In genomic region chrX:11111947-11112346, GRCh38 we compare ENCODE assay signal across 8 cellular contexts. TPM values are rescaled to one million over a fixed set of nuclear protein-coding genes. Genes with fewer than 3 reads are reported as not detected.
A peak's percentile ranks its signal among the peaks of the same experiment; 100 is the strongest.
DNase-seq lines count a peak whose midpoint lies in the region; ATAC-seq, FAIRE-seq and TF ChIP-seq lines count a peak whose summit lies in the region.

No MANE protein-coding gene starts in this region.

- peak overlapping the region; percentile 96 for H3K9ac ChIP-seq in OCI-LY3 (ENCODE audit: low read length)

- H3K4me3 ChIP-seq in CD4-positive, alpha-beta memory T cell (ENCODE audit: low read length in 2 of 2) = peak overlapping the region; percentile 52 to 86
- peak overlapping the region; percentile 100 for H3K4me3 ChIP-seq in OCI-LY3 (ENCODE audit: low read length)
- H3K4me3 ChIP-seq in epithelial cell of esophagus (ENCODE audit: low read length) = peak overlapping the region; percentile 72
- H3K4me3 ChIP-seq in osteoblast (ENCODE audit: insufficient read depth, low read length) = peak overlapping the region; percentile 76

- peak overlapping the region; percentile 93 for H3K27ac ChIP-seq in CD4-positive, alpha-beta memory T cell (ENCODE audit: low read depth, low read length)
- H3K27ac ChIP-seq in OCI-LY3 (ENCODE audit: low read length) = peak overlapping the region; percentile 52
- H3K27ac ChIP-seq in osteoblast (ENCODE audit: low read depth, low read length) = peak overlapping the region; percentile 91

- CTCF ChIA-PET in CD4-positive, alpha-beta memory T cell (lab: Charles Lee; ENCODE audit: partially characterized antibody) = no interaction called here

- peak overlapping the region; percentile 93 for H3K4me2 ChIP-seq in OCI-LY3 (ENCODE audit: low read length)
- H3K4me2 ChIP-seq in osteoblast (ENCODE audit: insufficient read depth, low read length) = peak overlapping the region; percentile 80

- no peak overlapping the region for H2AFZ ChIP-seq in OCI-LY3 (ENCODE audit: low read depth, low read length)
- no peak overlapping the region for H2AFZ ChIP-seq in osteoblast (ENCODE audit: low read length)

- no peaks in the 10 kb centered on the region for H3K9me3 Mint-ChIP-seq in CD4-positive, alpha-beta memory T cell

- peak in 1 of 5 donors; percentile 2 for DNase-seq in CD4-positive, alpha-beta memory T cell
- DNase-seq in epithelial cell of esophagus (ENCODE audit: low read depth) (no peak), osteoblast (ENCODE audit: insufficient read length, low spot score, missing footprints) (no peak), GM12892 (ENCODE audit: insufficient read length) (no peak), G401 (ENCODE audit: low spot score) (no peak), T1000 (lab: John Stamatoyannopoulos, UW) (no peak)

- no peak for TF ChIP-seq POLR2A in GM12892 (IDR thresholded peaks at IDR 0.05; ENCODE audit: low read depth, low read length)

- H3K4me1 Mint-ChIP-seq in CD4-positive, alpha-beta memory T cell = peaks cover 7 to 31% (median 22%) of the 10 kb centered on the region in 4 donors

- 0 out of 2 replicates have a peak, but pooled peaks cover 5% of the 10 kb centered on the region for H4K20me1 ChIP-seq in OCI-LY3 (ENCODE audit: insufficient read depth, low read length)
- no peaks in the 10 kb centered on the region for H4K20me1 ChIP-seq in osteoblast (ENCODE audit: insufficient read depth, low read length)

- H3K27me3 ChIP-seq in CD4-positive, alpha-beta memory T cell (ENCODE audit: insufficient read depth, low read length) = no peaks in the 10 kb centered on the region
- H3K27me3 ChIP-seq in OCI-LY3 (ENCODE audit: low read depth, low read length) (no peaks in the 10 kb centered on the region), osteoblast (ENCODE audit: insufficient read depth, low read length) (no peaks in the 10 kb centered on the region)

- FAIRE-seq in GM12892 (lab: Jason Lieb, UNC) = no peak

- ATAC-seq in GM21619 (IDR thresholded peaks at IDR 0.05; ENCODE audit: unreplicated experiment) = no peak

- H3K4me1 ChIP-seq in CD4-positive, alpha-beta memory T cell (ENCODE audit: insufficient read depth, low read length) = peaks cover 20% of the 10 kb centered on the region
- peaks cover 48% of the 10 kb centered on the region for H3K4me1 ChIP-seq in OCI-LY3 (ENCODE audit: low read length)
- H3K4me1 ChIP-seq in osteoblast (ENCODE audit: insufficient read depth, low read length) = peaks cover 19% of the 10 kb centered on the region

- peak overlapping the region; percentile 96 to 98 (median 97) for H3K27ac Mint-ChIP-seq in CD4-positive, alpha-beta memory T cell

- H3K36me3 Mint-ChIP-seq in CD4-positive, alpha-beta memory T cell = peaks cover 7 to 32% of the 10 kb centered on the region in 2 donors

- peaks cover 0 to 1% of the 10 kb centered on the region in 2 donors for H3K27me3 Mint-ChIP-seq in CD4-positive, alpha-beta memory T cell

- intact Hi-C loops in CD4-positive, alpha-beta memory T cell (cut with micrococcal nuclease) = loop anchor here (2.0 to 5.0 kb wide), 2 partner anchors 647 to 660 kb away; partner anchors contain the start of gene MSL3

- peak overlapping the region in 3 of 8 donors; percentile 92 to 95 (median 94) for H3K4me3 Mint-ChIP-seq in CD4-positive, alpha-beta memory T cell

- peaks cover 51% of the 10 kb centered on the region for H3K79me2 ChIP-seq in OCI-LY3 (ENCODE audit: low read length)
- peaks cover 24% of the 10 kb centered on the region for H3K79me2 ChIP-seq in osteoblast (ENCODE audit: insufficient read depth, low read length)

- POLR2A ChIA-PET in CD4-positive, alpha-beta memory T cell (lab: Charles Lee; ENCODE audit: partially characterized antibody) = no interaction called here

- H3K36me3 ChIP-seq in CD4-positive, alpha-beta memory T cell (ENCODE audit: insufficient read depth, low read length) = peaks cover 13% of the 10 kb centered on the region
- H3K36me3 ChIP-seq in OCI-LY3 (replicated peaks; ENCODE audit: low read depth, low read length) (peaks cover 32% of the 10 kb centered on the region), osteoblast (ENCODE audit: insufficient read depth, low read length) (peaks cover 19% of the 10 kb centered on the region)

- no peaks in the 10 kb centered on the region for H3K9me3 ChIP-seq in CD4-positive, alpha-beta memory T cell (ENCODE audit: control insufficient read depth in 1 of 2, low read length in 2 of 2)
- H3K9me3 ChIP-seq in OCI-LY3 (ENCODE audit: insufficient read depth, low read length) (no peaks in the 10 kb centered on the region), osteoblast (ENCODE audit: low read depth, low read length) (no peaks in the 10 kb centered on the region)

- TF ChIP-seq CTCF in OCI-LY3 (IDR thresholded peaks at IDR 0.05; ENCODE audit: low read depth, low read length) (no peak), epithelial cell of esophagus (IDR thresholded peaks at IDR 0.05; ENCODE audit: insufficient read depth, low read depth, low read length, missing control alignments) (no peak), osteoblast (IDR thresholded peaks at IDR 0.05; ENCODE audit: extremely low read depth, low read depth, low read length) (peak; percentile 3)

- in situ Hi-C loops in G401 (cut with HindIII; ENCODE audit: low sequenced_read_pairs) = no loop called here

RNA-seq across cellular contexts. Expression of gene HCCS, which starts 0.8 kb away (rescaled TPM):
- total RNA-seq in CD4-positive, alpha-beta memory T cell = 10 to 100 TPM; 12.8 to 15.2 TPM
- 10 to 100 TPM; 26.8 to 30.4 TPM for polyA plus RNA-seq in CD4-positive, alpha-beta memory T cell
- total RNA-seq in osteoblast = 16.5 and 17.7 TPM in 2 replicates
- 25.2 TPM for polyA plus RNA-seq in GM12892 (2012; ENCODE audit: missing spikeins)
- total RNA-seq in G401 (2014; rRNA removed; shearing (Covaris generic)) = 40.6 and 42.8 TPM in 2 replicates
